12 cellular contexts compared by ENCODE assay signal in genomic region chr20:38581013-38581412, GRCh38. TPM values are rescaled to one million over a fixed set of nuclear protein-coding genes. Genes with fewer than 3 reads are reported as not detected.
DNase-seq lines count a peak whose midpoint lies in the region; ATAC-seq, FAIRE-seq and TF ChIP-seq lines count a peak whose summit lies in the region.
"Had no signal": no experiment of that assay in that cellular context is flagged by ENCODE, and none has a peak within 500 bp of the region (broad histone marks: within the 10 kb centered on the region; RNA-seq: fewer than 3 reads in every experiment).

Gene ADIG, plus strand, starts transcription at chr20:38581197. Its CDS starts 54 bp downstream, at chr20:38581251.

- no peaks in the 10 kb centered on the region for H3K9me3 ChIP-seq in endothelial cell of umbilical vein (replicated peaks; ENCODE audit: control insufficient read depth, insufficient read depth, low read length)
- no peaks in the 10 kb centered on the region for H3K9me3 ChIP-seq in osteoblast (ENCODE audit: low read depth, low read length)

- H3K4me1 ChIP-seq in endothelial cell of umbilical vein (ENCODE audit: control insufficient read depth, extremely low read depth, insufficient read depth, low read length) (no peaks in the 10 kb centered on the region), osteoblast (ENCODE audit: insufficient read depth, low read length) (no peaks in the 10 kb centered on the region)

- TF ChIP-seq CTCF in endothelial cell of umbilical vein (IDR thresholded peaks at IDR 0.05; ENCODE audit: extremely low read depth in 1 of 2, insufficient read depth in 1 of 2, low read depth in 1 of 2, low read length in 2 of 2), result no peak
- no peak for TF ChIP-seq CTCF in nephron (IDR thresholded peaks at IDR 0.05; ENCODE audit: unreplicated experiment in 3 of 3)
- TF ChIP-seq CTCF in osteoblast (IDR thresholded peaks at IDR 0.05; ENCODE audit: extremely low read depth, low read depth, low read length), result no peak

- H3K27ac ChIP-seq in endothelial cell of umbilical vein (ENCODE audit: insufficient read depth, low read depth, low read length) (no peak within 1 kb of the TSS), osteoblast (ENCODE audit: low read depth, low read length) (no peak within 1 kb of the TSS)
- H3K27ac ChIP-seq: SK-N-MC had no signal

- ATAC-seq in activated CD4-positive, CD25-positive, alpha-beta regulatory T cell treated with anti-CD3 and anti-CD28 coated beads, Interleukin-2, amount 50 U/mL, for 24 hours, result no peak
- ATAC-seq: naive thymus-derived CD4-positive, alpha-beta T cell had no signal

- FAIRE-seq in endothelial cell of umbilical vein (lab: Jason Lieb, UNC), result peak; percentile 15

- H3K9ac ChIP-seq in endothelial cell of umbilical vein (replicated peaks; ENCODE audit: extremely low read depth, insufficient read depth, low read length), result no peak within 1 kb of the TSS

- peak; percentile 73 for DNase-seq in COLO829 (ENCODE audit: low spot score)
- DNase-seq in NCI-H187 treated with DMSO at 0.1 percent for 48 hours (lab: John Stamatoyannopoulos, UW), result peak; percentile 76
- DNase-seq in endothelial cell of umbilical vein (ENCODE audit: low read depth, low spot score), result no peak
- no peak for DNase-seq in stimulated activated CD8-positive, alpha-beta memory T cell treated with anti-CD3 and anti-CD28 coated beads, Interleukin-4, amount 100 ng/mL, for 48 hours
- DNase-seq in osteoblast (ENCODE audit: insufficient read length, low spot score, missing footprints), result no peak
- DNase-seq in NCI-H128 (lab: John Stamatoyannopoulos, UW; ENCODE audit: unreplicated experiment), result no peak
- DNase-seq: naive thymus-derived CD4-positive, alpha-beta T cell; NCI-H1694 treated with DMSO at 0.1 percent for 48 hours had no signal

- no peaks in the 10 kb centered on the region for H4K20me1 ChIP-seq in endothelial cell of umbilical vein (replicated peaks; ENCODE audit: control insufficient read depth, extremely low read depth, insufficient read depth, low read length)
- no peaks in the 10 kb centered on the region for H4K20me1 ChIP-seq in osteoblast (ENCODE audit: insufficient read depth, low read length)

- H3K27me3 ChIP-seq in endothelial cell of umbilical vein (ENCODE audit: control insufficient read depth in 2 of 2, insufficient read depth in 2 of 2, low read length in 2 of 2) (peaks cover 0 to 6% of the 10 kb centered on the region in 2 experiments), osteoblast (ENCODE audit: insufficient read depth, low read length) (peaks cover 9% of the 10 kb centered on the region)

- H3K79me2 ChIP-seq in endothelial cell of umbilical vein (ENCODE audit: control insufficient read depth, insufficient read depth, low read length) (no peaks in the 10 kb centered on the region), osteoblast (ENCODE audit: insufficient read depth, low read length) (no peaks in the 10 kb centered on the region)

- peaks cover 19% of the 10 kb centered on the region for H3K4me1 Mint-ChIP-seq in nephron

- POLR2A ChIA-PET in endothelial cell of umbilical vein (lab: Charles Lee), result no interaction called here

- no peak within 1 kb of the TSS for H3K4me3 ChIP-seq in endothelial cell of umbilical vein (replicated peaks in 1 of 3; ENCODE audit: insufficient read depth in 1 of 3, low read depth in 1 of 3, low read length in 3 of 3)
- no peak within 1 kb of the TSS for H3K4me3 ChIP-seq in osteoblast (ENCODE audit: insufficient read depth, low read length)
- H3K4me3 ChIP-seq: SK-N-MC had no signal

- H3K9me3 Mint-ChIP-seq in nephron, result no peaks in the 10 kb centered on the region
- H3K9me3 Mint-ChIP-seq: naive thymus-derived CD4-positive, alpha-beta T cell; type B pancreatic cell had no signal

- H3K9me1 ChIP-seq in endothelial cell of umbilical vein (replicated peaks; ENCODE audit: control insufficient read depth, extremely low read depth, insufficient read depth, low read length), result no peaks in the 10 kb centered on the region

- no TSS peak for BruUV-seq in endothelial cell of umbilical vein (replicated peaks; lab: Mats Ljungman, UMichigan)

- H3K27me3 Mint-ChIP-seq in nephron (ENCODE audit: low read depth), result peaks cover 4% of the 10 kb centered on the region
- H3K27me3 Mint-ChIP-seq: naive thymus-derived CD4-positive, alpha-beta T cell; type B pancreatic cell had no signal

- intact Hi-C loops in endothelial cell of umbilical vein (cut with micrococcal nuclease), result no loop called here

- no peak within 1 kb of the TSS for H3K4me3 Mint-ChIP-seq in nephron
- H3K4me3 Mint-ChIP-seq: naive thymus-derived CD4-positive, alpha-beta T cell; type B pancreatic cell had no signal

- H3K4me2 ChIP-seq in endothelial cell of umbilical vein (ENCODE audit: insufficient read depth, low read length), result no peak within 1 kb of the TSS
- no peak within 1 kb of the TSS for H3K4me2 ChIP-seq in osteoblast (ENCODE audit: insufficient read depth, low read length)

- peaks cover 10% of the 10 kb centered on the region for H3K36me3 Mint-ChIP-seq in nephron (ENCODE audit: low read depth)

- CTCF ChIA-PET in endothelial cell of umbilical vein (lab: Charles Lee), result interaction anchor here (1.4 to 1.6 kb wide), 2 partner anchors 9 to 15 kb away, joined by 4 read pairs; no protein-coding TSS in a partner anchor

- no peak for TF ChIP-seq POLR2A in endothelial cell of umbilical vein (IDR thresholded peaks at IDR 0.05; ENCODE audit: low read depth, low read length)

- dilution Hi-C loops in endothelial cell of umbilical vein (cut with MboI; ENCODE audit: extremely low pct_ligation_motif_present, low sequenced_read_pairs), result no loop called here

- no peak within 1 kb of the TSS for H2AFZ ChIP-seq in endothelial cell of umbilical vein (ENCODE audit: low read depth, low read length)
- no peak within 1 kb of the TSS for H2AFZ ChIP-seq in osteoblast (ENCODE audit: low read length)

- H3K36me3 ChIP-seq in endothelial cell of umbilical vein (ENCODE audit: control insufficient read depth in 2 of 2, extremely low read depth in 1 of 2, insufficient read depth in 2 of 2, low read length in 2 of 2) (peaks cover 0 to under 1% of the 10 kb centered on the region in 2 experiments), osteoblast (ENCODE audit: insufficient read depth, low read length) (peaks cover 4% of the 10 kb centered on the region)

- peak within 1 kb of the TSS; percentile 15 to 53 (median 38) for H3K27ac Mint-ChIP-seq in nephron
- H3K27ac Mint-ChIP-seq: type B pancreatic cell had no signal

TF ChIP-seq in endothelial cell of umbilical vein, 7 proteins besides CTCF, POLR2A, EP300 and RAD21:
- TF ChIP-seq MAX (IDR thresholded peaks at IDR 0.05; ENCODE audit: insufficient read depth, insufficient read length), result no peak

RNA-seq across cellular contexts. Expression of gene ADIG, which starts in this region (rescaled TPM):
- total RNA-seq in endothelial cell of umbilical vein (not detected in 2 replicates), osteoblast (not detected in 2 replicates)
- polyA plus RNA-seq in endothelial cell of umbilical vein, result not detected in 2 replicates
- not detected in 2 replicates for polyA plus RNA-seq in endothelial cell of umbilical vein (2011; cell fraction: cytosol; rRNA removed)
- polyA plus RNA-seq in endothelial cell of umbilical vein (2011; cell fraction: nucleus; rRNA removed), result not detected in 2 replicates
- not detected in 2 replicates for polyA plus RNA-seq in endothelial cell of umbilical vein (2012)
- polyA minus RNA-seq in endothelial cell of umbilical vein, result not detected in 2 replicates
- polyA minus RNA-seq in endothelial cell of umbilical vein (2011; cell fraction: cytosol; rRNA and poly(A)+ RNA removed), result not detected
- polyA minus RNA-seq in endothelial cell of umbilical vein (2011; cell fraction: nucleus; rRNA and poly(A)+ RNA removed), result not detected in 2 replicates
- polyA plus RNA-seq: naive thymus-derived CD4-positive, alpha-beta T cell had no signal

Comparison
In these comparisons a context has a peak if more than half of its experiments do, and no peak if none do; other contexts are left out.
1. DNase-seq: peak in COLO829 (single experiment) and NCI-H187 treated with DMSO at 0.1 percent for 48 hours (single experiment); none in endothelial cell of umbilical vein (single experiment), stimulated activated CD8-positive, alpha-beta memory T cell treated with anti-CD3 and anti-CD28 coated beads, Interleukin-4, amount 100 ng/mL, for 48 hours (single experiment), osteoblast (single experiment) and NCI-H128 (single experiment).